11 cellular contexts compared by ENCODE assay signal in the genomic region with DNA sequence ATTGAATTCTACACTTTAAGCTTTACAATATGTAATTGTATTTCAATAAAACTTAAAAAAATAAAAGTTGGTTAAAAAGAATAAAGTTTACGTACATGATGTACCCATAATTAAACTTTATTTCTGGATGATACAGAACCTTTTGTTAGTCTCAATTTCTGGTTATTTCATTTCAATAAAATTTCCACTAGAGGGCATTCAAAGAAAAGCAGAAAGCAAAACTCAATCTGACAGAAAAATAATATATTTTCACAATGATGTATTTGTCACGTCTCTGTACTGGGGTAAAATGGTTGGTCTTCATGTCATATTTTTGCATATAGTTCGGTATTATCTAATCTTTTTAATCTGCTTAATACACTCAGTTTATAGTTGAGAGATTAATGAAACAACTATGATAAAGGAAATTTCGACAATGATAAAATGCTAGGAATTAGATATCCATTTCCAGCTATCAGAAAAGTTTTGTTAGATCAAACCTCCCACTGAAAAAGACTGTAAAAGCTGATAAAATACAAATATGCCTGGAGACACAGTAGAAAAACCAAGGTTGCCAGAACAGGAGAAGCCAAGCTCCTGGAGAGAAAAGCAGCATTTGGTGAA. TPM values are rescaled to one million over a fixed set of nuclear protein-coding genes. Genes with fewer than 3 reads are reported as not detected.
DNase-seq lines count a peak whose midpoint lies in the region; ATAC-seq and TF ChIP-seq lines count a peak whose summit lies in the region.
"Had no signal": no experiment of that assay in that cellular context is flagged by ENCODE, and none has a peak within 500 bp of the region (broad histone marks: within the 10 kb centered on the region; RNA-seq: fewer than 3 reads in every experiment).

No MANE protein-coding gene starts in this region.

- H3K27ac ChIP-seq in cardiac muscle cell (no peak overlapping the region), OCI-LY1 (ENCODE audit: low read depth, low read length, poor library complexity, severe bottlenecking) (no peak overlapping the region), esophagus squamous epithelium (no peak overlapping the region), transverse colon (no peak overlapping the region)
- H3K27ac ChIP-seq: SJSA1 had no signal

- TF ChIP-seq CTCF in cardiac muscle cell (IDR thresholded peaks at IDR 0.05; ENCODE audit: low read depth, low read length), result peak; percentile 49
- peak; percentile 61 for TF ChIP-seq CTCF in OCI-LY1 (IDR thresholded peaks at IDR 0.05; ENCODE audit: low read length)
- peak in 4 of 6 experiments; percentile 12 to 58 (median 28) for TF ChIP-seq CTCF in esophagus squamous epithelium (IDR thresholded peaks at IDR 0.05)
- TF ChIP-seq CTCF in transverse colon (IDR thresholded peaks at IDR 0.05), result peak in 4 of 5 experiments; percentile 28 to 42 (median 41)

- H3K36me3 ChIP-seq in cardiac muscle cell (no peaks in the 10 kb centered on the region), OCI-LY1 (ENCODE audit: insufficient read depth, low read length) (no peaks in the 10 kb centered on the region), esophagus squamous epithelium (no peaks in the 10 kb centered on the region), transverse colon (no peaks in the 10 kb centered on the region)
- H3K36me3 ChIP-seq: SJSA1 had no signal

- no peak overlapping the region for H3K4me2 ChIP-seq in OCI-LY1 (ENCODE audit: low read length)

- WGBS in esophagus squamous epithelium, 2 donors, result 22 to 23% methylated on average over 4 of the region's 4 CpGs
- WGBS in transverse colon (ENCODE audit: low coverage in 1 of 2), 2 donors, result 32 to 33% methylated on average over 4 of the region's 4 CpGs

- H3K79me2 ChIP-seq in OCI-LY1 (ENCODE audit: insufficient read depth, low read length), result no peaks in the 10 kb centered on the region

- no peak overlapping the region for H3K9ac ChIP-seq in OCI-LY1 (ENCODE audit: low read length)

- DNase-seq in cardiac muscle cell (ENCODE audit: low read depth in 1 of 2, low spot score in 1 of 2) (peak in 1 of 2 donors; percentile 21), left cardiac atrium (no peak), esophagus squamous epithelium (lab: John Stamatoyannopoulos, UW) (no peak), transverse colon (no peak)

- H3F3A ChIP-seq in OCI-LY1 (ENCODE audit: insufficient read depth, low read length), result no peaks in the 10 kb centered on the region

- no peak for TF ChIP-seq EP300 in transverse colon (IDR thresholded peaks at IDR 0.05; ENCODE audit: low read depth)

- no peaks in the 10 kb centered on the region for H3K9me3 ChIP-seq in cardiac muscle cell (ENCODE audit: low read depth)
- no peaks in the 10 kb centered on the region for H3K9me3 ChIP-seq in OCI-LY1 (ENCODE audit: low read length)
- no peaks in the 10 kb centered on the region for H3K9me3 ChIP-seq in esophagus squamous epithelium
- no peaks in the 10 kb centered on the region for H3K9me3 ChIP-seq in transverse colon
- H3K9me3 ChIP-seq: SJSA1 had no signal

- intact Hi-C loops in left cardiac atrium (cut with DNase I), result no loop called here
- intact Hi-C loops in esophagus squamous epithelium (cut with DNase I), result no loop called here
- intact Hi-C loops in transverse colon (cut with DNase I; ENCODE audit: low total_unique reads), result no loop called here

- H3K4me3 ChIP-seq in cardiac muscle cell (no peak overlapping the region), OCI-LY1 (ENCODE audit: low read depth, low read length, poor library complexity, severe bottlenecking) (no peak overlapping the region), esophagus squamous epithelium (no peak overlapping the region), transverse colon (no peak overlapping the region)
- H3K4me3 ChIP-seq: SJSA1 had no signal

- H4K20me1 ChIP-seq in OCI-LY1 (ENCODE audit: insufficient read depth, low read length), result no peaks in the 10 kb centered on the region

- H3K9me2 ChIP-seq in OCI-LY1 (ENCODE audit: low read depth, low read length), result no peaks in the 10 kb centered on the region

- ATAC-seq in left cardiac atrium (no peak), GM21515 (IDR thresholded peaks at IDR 0.05; ENCODE audit: unreplicated experiment) (no peak), GM19452 (IDR thresholded peaks at IDR 0.05; ENCODE audit: unreplicated experiment) (no peak), HG03108 (IDR thresholded peaks at IDR 0.05; ENCODE audit: unreplicated experiment) (no peak)

- H3K27me3 ChIP-seq in cardiac muscle cell (no peaks in the 10 kb centered on the region), OCI-LY1 (ENCODE audit: insufficient read depth, low read length) (no peaks in the 10 kb centered on the region), esophagus squamous epithelium (no peaks in the 10 kb centered on the region), transverse colon (no peaks in the 10 kb centered on the region)
- H3K27me3 ChIP-seq: SJSA1 had no signal

- in situ Hi-C loops in transverse colon (cut with MboI; ENCODE audit: low pct_ligation_motif_present in 1 of 4, low pct_unique_long_range_greater_than_20kb in 1 of 4, low sequenced_read_pairs in 3 of 4), result no loop called here

- H2AFZ ChIP-seq in OCI-LY1 (ENCODE audit: low read length), result no peak overlapping the region

- no peak for TF ChIP-seq POLR2A in esophagus squamous epithelium (IDR thresholded peaks at IDR 0.05)
- TF ChIP-seq POLR2A in transverse colon (IDR thresholded peaks at IDR 0.05), result no peak

- H3K4me1 ChIP-seq in cardiac muscle cell (ENCODE audit: low read depth), result peaks cover 7% of the 10 kb centered on the region
- H3K4me1 ChIP-seq in OCI-LY1 (ENCODE audit: insufficient read depth, low read length, severe bottlenecking), result no peaks in the 10 kb centered on the region
- H3K4me1 ChIP-seq in esophagus squamous epithelium, result no peaks in the 10 kb centered on the region
- no peaks in the 10 kb centered on the region for H3K4me1 ChIP-seq in transverse colon

RNA-seq across cellular contexts. Expression of a gene that starts 27.4 kb away (rescaled TPM):
- total RNA-seq in cardiac muscle cell (0.18 TPM in 1 of 2 replicates, not detected in the other), left cardiac atrium (not detected), esophagus squamous epithelium (not detected), transverse colon (not detected)
- 0.70 TPM in 1 of 2 replicates, not detected in the other for polyA plus RNA-seq in cardiac muscle cell
- total RNA-seq: mononuclear cell, SJSA1 had no signal
- polyA plus RNA-seq: adipose tissue had no signal
